In genomic region chr9:4799775-4800174, GRCh38 we compare ENCODE assay signal across 3 cellular contexts.
TF ChIP-seq lines count a peak whose summit lies in the region.

No MANE protein-coding gene starts in this region.

TF ChIP-seq in SK-N-SH, 30 proteins besides CTCF, POLR2A, EP300 and RAD21:
- no peak for TF ChIP-seq GATA2 (CRISPR knock-in tag; IDR thresholded peaks at IDR 0.05)
- TF ChIP-seq CHD2 (IDR thresholded peaks at IDR 0.05; ENCODE audit: low read length, partially characterized antibody): no peak
- TF ChIP-seq NFIC (IDR thresholded peaks at IDR 0.05; ENCODE audit: borderline replicate concordance): no peak
- TF ChIP-seq ZBTB33 (IDR thresholded peaks at IDR 0.05; ENCODE audit: borderline replicate concordance, low read depth): no peak
- no peak for TF ChIP-seq FOXM1 (IDR thresholded peaks at IDR 0.05; ENCODE audit: low read depth)
- no peak for TF ChIP-seq EZH2phosphoT487 (IDR thresholded peaks at IDR 0.05; ENCODE audit: borderline replicate concordance, low read depth)
- TF ChIP-seq NRF1 (IDR thresholded peaks at IDR 0.05; ENCODE audit: low read depth, low read length): no peak
- TF ChIP-seq, protein P1, sequence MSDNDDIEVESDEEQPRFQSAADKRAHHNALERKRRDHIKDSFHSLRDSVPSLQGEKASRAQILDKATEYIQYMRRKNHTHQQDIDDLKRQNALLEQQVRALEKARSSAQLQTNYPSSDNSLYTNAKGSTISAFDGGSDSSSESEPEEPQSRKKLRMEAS (IDR thresholded peaks at IDR 0.05; ENCODE audit: low read depth): no peak
- TF ChIP-seq USF2 (IDR thresholded peaks at IDR 0.05; ENCODE audit: borderline replicate concordance, low read depth, low read length): no peak
- TF ChIP-seq FOXJ3 (CRISPR knock-in tag; IDR thresholded peaks at IDR 0.05): no peak
- no peak for TF ChIP-seq POLR2AphosphoS5 (IDR thresholded peaks at IDR 0.05; ENCODE audit: low read depth, low read length)
- TF ChIP-seq ELF1 (IDR thresholded peaks at IDR 0.05): no peak
- TF ChIP-seq IRF3 (IDR thresholded peaks at IDR 0.05; ENCODE audit: low read depth, low read length): no peak
- TF ChIP-seq YY1 (IDR thresholded peaks at IDR 0.05; ENCODE audit: low read depth): no peak
- no peak for TF ChIP-seq FOSL2 (IDR thresholded peaks at IDR 0.05; ENCODE audit: borderline replicate concordance, low read depth)

TF ChIP-seq in SK-N-SH treated with all-trans-retinoic acid at 6 μM for 48 hours, 23 proteins besides CTCF, POLR2A, EP300 and RAD21:
- no peak for TF ChIP-seq TCF4 (CRISPR knock-in tag; IDR thresholded peaks at IDR 0.05; ENCODE audit: borderline replicate concordance)
TF ChIP-seq in SK-N-SH treated with all-trans-retinoic acid at 6 μM for 48 hours: peak in this region for 0.

TF ChIP-seq in K562, 482 proteins besides CTCF, POLR2A, EP300 and RAD21 (continues in another document):
- TF ChIP-seq TSC22D4 (tag; IDR thresholded peaks at IDR 0.05) (no peak), U2AF1 (optimal IDR thresholded peaks at IDR 0.05; ENCODE audit: low read depth, low read length) (no peak), NBN (IDR thresholded peaks at IDR 0.05; ENCODE audit: low read depth) (no peak), TARDBP (IDR thresholded peaks at IDR 0.05) (peak; percentile 49; the same call in 1 of the 2 replicates), ZNF764 (CRISPR knock-in tag; IDR thresholded peaks at IDR 0.05; ENCODE audit: low read depth) (no peak), TAL1 (IDR thresholded peaks at IDR 0.05) (peak; percentile 98), ZNF316 (IDR thresholded peaks at IDR 0.05) (peak; percentile 54; the same call in 1 of the 2 replicates), LEF1 (IDR thresholded peaks at IDR 0.05) (peak; percentile 69), MTA1 (IDR thresholded peaks at IDR 0.05; ENCODE audit: borderline replicate concordance) (peak; percentile 73; the same call in 1 of the 2 replicates), NR2F6 (CRISPR knock-in tag; IDR thresholded peaks at IDR 0.05) (0 out of 2 replicates have a peak, but pooled peaks have one; percentile 53), C11orf30 (IDR thresholded peaks at IDR 0.05; ENCODE audit: low read depth) (peak; percentile 54), TRIM24 (IDR thresholded peaks at IDR 0.05) (peak; percentile 82 to 85), ZNF644 (tag; IDR thresholded peaks at IDR 0.05; ENCODE audit: low read depth) (peak; percentile 84; the same call in 1 of the 2 replicates), KHSRP (IDR thresholded peaks at IDR 0.05) (peak; percentile 51; the same call in 1 of the 2 replicates), ZNF408 (CRISPR knock-in tag; IDR thresholded peaks at IDR 0.05; ENCODE audit: low read depth) (no peak), SRSF3 (IDR thresholded peaks at IDR 0.05; ENCODE audit: insufficient read depth, low read length) (no peak), SOX6 (IDR thresholded peaks at IDR 0.05) (peak; percentile 94), GATAD2B (IDR thresholded peaks at IDR 0.05; ENCODE audit: borderline replicate concordance) (peak; percentile 59; the same call in 1 of the 2 replicates), SMARCE1 (IDR thresholded peaks at IDR 0.05) (peak; percentile 93), RCOR1 (IDR thresholded peaks at IDR 0.05; ENCODE audit: borderline replicate concordance in 1 of 2, low read depth in 2 of 2, low read length in 2 of 2) (peak; percentile 88 to 98; a peak in 3 of 4 replicates), ZNF175 (CRISPR knock-in tag; IDR thresholded peaks at IDR 0.05; ENCODE audit: low read depth) (0 out of 2 replicates have a peak, but pooled peaks have one; percentile 47), FOXM1 (IDR thresholded peaks at IDR 0.05; ENCODE audit: low read depth) (peak; percentile 91), FOXM1 (CRISPR knock-in tag; IDR thresholded peaks at IDR 0.05; ENCODE audit: low read depth) (no peak), MAZ (CRISPR knock-in tag; conservative IDR thresholded peaks at IDR 0.05 in 1 of 2, IDR thresholded peaks at IDR 0.05 in 1 of 2) (peak in 1 of 2 experiments; percentile 31; a peak in 1 of 4 replicates), SMAD4 (CRISPR knock-in tag; conservative IDR thresholded peaks at IDR 0.05) (peak; percentile 57), ZNF239 (CRISPR knock-in tag; IDR thresholded peaks at IDR 0.05) (peak; percentile 46; the same call in 1 of the 2 replicates), ZNF589 (CRISPR knock-in tag; IDR thresholded peaks at IDR 0.05; ENCODE audit: low read depth) (peak; percentile 56; the same call in 1 of the 2 replicates), FOXJ2 (tag; IDR thresholded peaks at IDR 0.05) (peak; percentile 93), KAT7 (CRISPR knock-in tag; IDR thresholded peaks at IDR 0.05; ENCODE audit: borderline replicate concordance) (no peak), NCOA1 (IDR thresholded peaks at IDR 0.05; ENCODE audit: low read depth) (peak; percentile 56; the same call in 1 of the 2 replicates), ZNF766 (CRISPR knock-in tag; conservative IDR thresholded peaks at IDR 0.05) (peak; percentile 71), ZNF830 (CRISPR knock-in tag; IDR thresholded peaks at IDR 0.05) (no peak), ELF4 (CRISPR knock-in tag; IDR thresholded peaks at IDR 0.05) (0 out of 2 replicates have a peak, but pooled peaks have one; percentile 16), SMARCC2 (IDR thresholded peaks at IDR 0.05; ENCODE audit: low read depth) (peak; percentile 81), CTBP1 (IDR thresholded peaks at IDR 0.05; ENCODE audit: borderline replicate concordance) (peak; percentile 55; the same call in 1 of the 2 replicates), ARNT (IDR thresholded peaks at IDR 0.05) (peak; percentile 28 to 81; a peak in 1 of 4 replicates), EHMT2 (IDR thresholded peaks at IDR 0.05) (0 out of 2 replicates have a peak, but pooled peaks have one; percentile 47), HDAC1 (IDR thresholded peaks at IDR 0.05) (peak in 1 of 2 experiments; percentile 86; a peak in 2 of 4 replicates), CSDE1 (IDR thresholded peaks at IDR 0.05) (peak in 1 of 2 experiments; percentile 65; a peak in 1 of 4 replicates), NR2C2 (CRISPR knock-in tag; IDR thresholded peaks at IDR 0.05) (no peak), NR2C2 (tag; IDR thresholded peaks at IDR 0.05) (peak; percentile 20; the same call in 1 of the 2 replicates), RFX1 (IDR thresholded peaks at IDR 0.05) (peak; percentile 95), NFIC (IDR thresholded peaks at IDR 0.05) (peak; percentile 87), ZFPM2 (CRISPR knock-in tag; IDR thresholded peaks at IDR 0.05) (no peak), ATF7 (IDR thresholded peaks at IDR 0.05) (peak; percentile 48; the same call in 1 of the 2 replicates), NR4A1 (CRISPR knock-in tag; IDR thresholded peaks at IDR 0.05) (no peak), NR4A1 (tag; IDR thresholded peaks at IDR 0.05) (0 out of 2 replicates have a peak, but pooled peaks have one; percentile 27), ERF (CRISPR knock-in tag; IDR thresholded peaks at IDR 0.05) (no peak), MEIS2 (IDR thresholded peaks at IDR 0.05; ENCODE audit: partially characterized antibody) (peak; percentile 74)
- TF ChIP-seq, protein P2, sequence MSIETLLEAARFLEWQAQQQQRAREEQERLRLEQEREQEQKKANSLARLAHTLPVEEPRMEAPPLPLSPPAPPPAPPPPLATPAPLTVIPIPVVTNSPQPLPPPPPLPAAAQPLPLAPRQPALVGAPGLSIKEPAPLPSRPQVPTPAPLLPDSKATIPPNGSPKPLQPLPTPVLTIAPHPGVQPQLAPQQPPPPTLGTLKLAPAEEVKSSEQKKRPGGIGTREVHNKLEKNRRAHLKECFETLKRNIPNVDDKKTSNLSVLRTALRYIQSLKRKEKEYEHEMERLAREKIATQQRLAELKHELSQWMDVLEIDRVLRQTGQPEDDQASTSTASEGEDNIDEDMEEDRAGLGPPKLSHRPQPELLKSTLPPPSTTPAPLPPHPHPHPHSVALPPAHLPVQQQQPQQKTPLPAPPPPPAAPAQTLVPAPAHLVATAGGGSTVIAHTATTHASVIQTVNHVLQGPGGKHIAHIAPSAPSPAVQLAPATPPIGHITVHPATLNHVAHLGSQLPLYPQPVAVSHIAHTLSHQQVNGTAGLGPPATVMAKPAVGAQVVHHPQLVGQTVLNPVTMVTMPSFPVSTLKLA (conservative IDR thresholded peaks at IDR 0.05): peak in 1 of 2 experiments; percentile 72; a peak in 2 of 4 replicates
- TF ChIP-seq, protein P3, sequence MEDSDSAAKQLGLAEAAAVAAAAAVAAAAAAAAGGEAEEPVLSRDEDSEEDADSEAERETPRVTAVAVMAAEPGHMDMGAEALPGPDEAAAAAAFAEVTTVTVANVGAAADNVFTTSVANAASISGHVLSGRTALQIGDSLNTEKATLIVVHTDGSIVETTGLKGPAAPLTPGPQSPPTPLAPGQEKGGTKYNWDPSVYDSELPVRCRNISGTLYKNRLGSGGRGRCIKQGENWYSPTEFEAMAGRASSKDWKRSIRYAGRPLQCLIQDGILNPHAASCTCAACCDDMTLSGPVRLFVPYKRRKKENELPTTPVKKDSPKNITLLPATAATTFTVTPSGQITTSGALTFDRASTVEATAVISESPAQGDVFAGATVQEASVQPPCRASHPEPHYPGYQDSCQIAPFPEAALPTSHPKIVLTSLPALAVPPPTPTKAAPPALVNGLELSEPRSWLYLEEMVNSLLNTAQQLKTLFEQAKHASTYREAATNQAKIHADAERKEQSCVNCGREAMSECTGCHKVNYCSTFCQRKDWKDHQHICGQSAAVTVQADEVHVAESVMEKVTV (CRISPR knock-in tag; IDR thresholded peaks at IDR 0.05): 0 out of 2 replicates have a peak, but pooled peaks have one; percentile 21
- TF ChIP-seq, protein P4, sequence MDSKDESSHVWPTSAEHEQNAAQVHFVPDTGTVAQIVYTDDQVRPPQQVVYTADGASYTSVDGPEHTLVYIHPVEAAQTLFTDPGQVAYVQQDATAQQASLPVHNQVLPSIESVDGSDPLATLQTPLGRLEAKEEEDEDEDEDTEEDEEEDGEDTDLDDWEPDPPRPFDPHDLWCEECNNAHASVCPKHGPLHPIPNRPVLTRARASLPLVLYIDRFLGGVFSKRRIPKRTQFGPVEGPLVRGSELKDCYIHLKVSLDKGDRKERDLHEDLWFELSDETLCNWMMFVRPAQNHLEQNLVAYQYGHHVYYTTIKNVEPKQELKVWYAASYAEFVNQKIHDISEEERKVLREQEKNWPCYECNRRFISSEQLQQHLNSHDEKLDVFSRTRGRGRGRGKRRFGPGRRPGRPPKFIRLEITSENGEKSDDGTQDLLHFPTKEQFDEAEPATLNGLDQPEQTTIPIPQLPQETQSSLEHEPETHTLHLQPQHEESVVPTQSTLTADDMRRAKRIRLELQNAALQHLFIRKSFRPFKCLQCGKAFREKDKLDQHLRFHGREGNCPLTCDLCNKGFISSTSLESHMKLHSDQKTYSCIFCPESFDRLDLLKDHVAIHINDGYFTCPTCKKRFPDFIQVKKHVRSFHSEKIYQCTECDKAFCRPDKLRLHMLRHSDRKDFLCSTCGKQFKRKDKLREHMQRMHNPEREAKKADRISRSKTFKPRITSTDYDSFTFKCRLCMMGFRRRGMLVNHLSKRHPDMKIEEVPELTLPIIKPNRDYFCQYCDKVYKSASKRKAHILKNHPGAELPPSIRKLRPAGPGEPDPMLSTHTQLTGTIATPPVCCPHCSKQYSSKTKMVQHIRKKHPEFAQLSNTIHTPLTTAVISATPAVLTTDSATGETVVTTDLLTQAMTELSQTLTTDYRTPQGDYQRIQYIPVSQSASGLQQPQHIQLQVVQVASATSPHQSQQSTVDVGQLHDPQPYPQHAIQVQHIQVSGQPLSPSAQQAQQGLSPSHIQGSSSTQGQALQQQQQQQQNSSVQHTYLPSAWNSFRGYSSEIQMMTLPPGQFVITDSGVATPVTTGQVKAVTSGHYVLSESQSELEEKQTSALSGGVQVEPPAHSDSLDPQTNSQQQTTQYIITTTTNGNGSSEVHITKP (IDR thresholded peaks at IDR 0.05; ENCODE audit: partially characterized antibody): peak; percentile 36
- TF ChIP-seq, protein P5, sequence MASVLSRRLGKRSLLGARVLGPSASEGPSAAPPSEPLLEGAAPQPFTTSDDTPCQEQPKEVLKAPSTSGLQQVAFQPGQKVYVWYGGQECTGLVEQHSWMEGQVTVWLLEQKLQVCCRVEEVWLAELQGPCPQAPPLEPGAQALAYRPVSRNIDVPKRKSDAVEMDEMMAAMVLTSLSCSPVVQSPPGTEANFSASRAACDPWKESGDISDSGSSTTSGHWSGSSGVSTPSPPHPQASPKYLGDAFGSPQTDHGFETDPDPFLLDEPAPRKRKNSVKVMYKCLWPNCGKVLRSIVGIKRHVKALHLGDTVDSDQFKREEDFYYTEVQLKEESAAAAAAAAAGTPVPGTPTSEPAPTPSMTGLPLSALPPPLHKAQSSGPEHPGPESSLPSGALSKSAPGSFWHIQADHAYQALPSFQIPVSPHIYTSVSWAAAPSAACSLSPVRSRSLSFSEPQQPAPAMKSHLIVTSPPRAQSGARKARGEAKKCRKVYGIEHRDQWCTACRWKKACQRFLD (CRISPR knock-in tag; IDR thresholded peaks at IDR 0.05): peak; percentile 63; the same call in 1 of the 2 replicates
- TF ChIP-seq, protein P6, sequence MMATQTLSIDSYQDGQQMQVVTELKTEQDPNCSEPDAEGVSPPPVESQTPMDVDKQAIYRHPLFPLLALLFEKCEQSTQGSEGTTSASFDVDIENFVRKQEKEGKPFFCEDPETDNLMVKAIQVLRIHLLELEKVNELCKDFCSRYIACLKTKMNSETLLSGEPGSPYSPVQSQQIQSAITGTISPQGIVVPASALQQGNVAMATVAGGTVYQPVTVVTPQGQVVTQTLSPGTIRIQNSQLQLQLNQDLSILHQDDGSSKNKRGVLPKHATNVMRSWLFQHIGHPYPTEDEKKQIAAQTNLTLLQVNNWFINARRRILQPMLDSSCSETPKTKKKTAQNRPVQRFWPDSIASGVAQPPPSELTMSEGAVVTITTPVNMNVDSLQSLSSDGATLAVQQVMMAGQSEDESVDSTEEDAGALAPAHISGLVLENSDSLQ (IDR thresholded peaks at IDR 0.05): peak; percentile 71
- TF ChIP-seq, protein P7, sequence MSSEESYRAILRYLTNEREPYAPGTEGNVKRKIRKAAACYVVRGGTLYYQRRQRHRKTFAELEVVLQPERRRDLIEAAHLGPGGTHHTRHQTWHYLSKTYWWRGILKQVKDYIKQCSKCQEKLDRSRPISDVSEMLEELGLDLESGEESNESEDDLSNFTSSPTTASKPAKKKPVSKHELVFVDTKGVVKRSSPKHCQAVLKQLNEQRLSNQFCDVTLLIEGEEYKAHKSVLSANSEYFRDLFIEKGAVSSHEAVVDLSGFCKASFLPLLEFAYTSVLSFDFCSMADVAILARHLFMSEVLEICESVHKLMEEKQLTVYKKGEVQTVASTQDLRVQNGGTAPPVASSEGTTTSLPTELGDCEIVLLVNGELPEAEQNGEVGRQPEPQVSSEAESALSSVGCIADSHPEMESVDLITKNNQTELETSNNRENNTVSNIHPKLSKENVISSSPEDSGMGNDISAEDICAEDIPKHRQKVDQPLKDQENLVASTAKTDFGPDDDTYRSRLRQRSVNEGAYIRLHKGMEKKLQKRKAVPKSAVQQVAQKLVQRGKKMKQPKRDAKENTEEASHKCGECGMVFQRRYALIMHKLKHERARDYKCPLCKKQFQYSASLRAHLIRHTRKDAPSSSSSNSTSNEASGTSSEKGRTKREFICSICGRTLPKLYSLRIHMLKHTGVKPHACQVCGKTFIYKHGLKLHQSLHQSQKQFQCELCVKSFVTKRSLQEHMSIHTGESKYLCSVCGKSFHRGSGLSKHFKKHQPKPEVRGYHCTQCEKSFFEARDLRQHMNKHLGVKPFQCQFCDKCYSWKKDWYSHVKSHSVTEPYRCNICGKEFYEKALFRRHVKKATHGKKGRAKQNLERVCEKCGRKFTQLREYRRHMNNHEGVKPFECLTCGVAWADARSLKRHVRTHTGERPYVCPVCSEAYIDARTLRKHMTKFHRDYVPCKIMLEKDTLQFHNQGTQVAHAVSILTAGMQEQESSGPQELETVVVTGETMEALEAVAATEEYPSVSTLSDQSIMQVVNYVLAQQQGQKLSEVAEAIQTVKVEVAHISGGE (CRISPR knock-in tag; IDR thresholded peaks at IDR 0.05): 0 out of 6 replicates have a peak, but pooled peaks of 1 of the 3 experiments have one; percentile 34
